ENCODE assay signal across 11 cellular contexts in the genomic region with DNA sequence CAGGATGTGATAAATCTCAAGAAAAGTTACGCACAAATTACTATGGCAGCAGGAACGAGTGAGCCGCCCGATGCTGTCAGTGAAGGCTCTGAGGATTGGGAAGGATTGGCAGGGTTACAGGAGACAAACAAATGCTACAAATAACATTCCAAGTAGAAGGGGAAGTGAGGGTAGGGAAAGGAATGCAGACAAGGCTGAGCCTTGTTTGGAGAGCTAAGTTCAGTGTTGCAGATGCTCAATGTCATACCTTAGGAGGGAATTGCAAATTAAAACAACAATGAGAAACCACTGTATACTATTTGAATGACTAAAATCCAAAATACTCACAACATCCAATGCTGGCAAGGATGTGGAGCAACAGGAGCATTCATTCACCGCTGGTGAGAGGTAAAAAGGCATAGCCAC. TPM values are rescaled to one million over a fixed set of nuclear protein-coding genes. Genes with fewer than 3 reads are reported as not detected.
DNase-seq lines count a peak whose midpoint lies in the region; ATAC-seq and TF ChIP-seq lines count a peak whose summit lies in the region.
"Had no signal": no experiment of that assay in that cellular context is flagged by ENCODE, and none has a peak within 500 bp of the region (broad histone marks: within the 10 kb centered on the region; RNA-seq: fewer than 3 reads in every experiment).

No MANE protein-coding gene starts in this region.

- no peak overlapping the region for H3K4me2 ChIP-seq in mesendoderm (ENCODE audit: low read length)

- no peak overlapping the region for H3K4ac ChIP-seq in mesendoderm (ENCODE audit: low read depth, low read length)

- H3K23ac ChIP-seq in mesendoderm (ENCODE audit: low read length): no peak overlapping the region

- H3K9me3 Mint-ChIP-seq in endothelial cell (ENCODE audit: unreplicated experiment): no peaks in the 10 kb centered on the region

- no peak overlapping the region for H3K4me3 Mint-ChIP-seq in endothelial cell (ENCODE audit: unreplicated experiment)

- H3K36me3 ChIP-seq in NT2/D1 (ENCODE audit: insufficient read depth, insufficient read length, low read length) (no peaks in the 10 kb centered on the region), mesendoderm (ENCODE audit: control insufficient read depth, insufficient read depth, low read length) (no peaks in the 10 kb centered on the region), mucosa of descending colon (ENCODE audit: low read depth) (no peaks in the 10 kb centered on the region), sigmoid colon (no peaks in the 10 kb centered on the region)
- H3K36me3 ChIP-seq: right atrium auricular region had no signal

- H3K27me3 Mint-ChIP-seq in endothelial cell (ENCODE audit: unreplicated experiment): peaks cover 1% of the 10 kb centered on the region

- H3K56ac ChIP-seq in mesendoderm (ENCODE audit: low read length): no peak overlapping the region

- H3K4me1 ChIP-seq in NT2/D1 (ENCODE audit: insufficient read depth, insufficient read length): peaks cover 3% of the 10 kb centered on the region
- H3K4me1 ChIP-seq in mesendoderm (ENCODE audit: control insufficient read depth, low read depth, low read length): no peaks in the 10 kb centered on the region
- H3K4me1 ChIP-seq in mucosa of descending colon (ENCODE audit: low read depth): no peaks in the 10 kb centered on the region
- H3K4me1 ChIP-seq in sigmoid colon: no peaks in the 10 kb centered on the region
- H3K4me1 ChIP-seq: right atrium auricular region had no signal

- no peak overlapping the region for H3K18ac ChIP-seq in mesendoderm (ENCODE audit: low read length)

- no peaks in the 10 kb centered on the region for H3K36me3 Mint-ChIP-seq in endothelial cell (ENCODE audit: low read depth, unreplicated experiment)

- no peaks in the 10 kb centered on the region for H3K79me2 ChIP-seq in mesendoderm (ENCODE audit: control insufficient read depth, insufficient read depth, low read length)

- no peak overlapping the region for H3K9ac ChIP-seq in NT2/D1 (ENCODE audit: insufficient read length, low read depth)
- H3K9ac ChIP-seq in mesendoderm (ENCODE audit: low read length): no peak overlapping the region

- no CpG with 5 or more reads among the region's 5 CpGs for WGBS in mesendoderm (ENCODE audit: extremely low coverage, insufficient coverage, low lambda C conversion rate)
- WGBS in sigmoid colon, 2 donors: 80 to 86% methylated on average over 5 of the region's 5 CpGs

- peak overlapping the region; percentile 26 for H3K27ac Mint-ChIP-seq in endothelial cell (ENCODE audit: unreplicated experiment)

- no peaks in the 10 kb centered on the region for H3K79me1 ChIP-seq in mesendoderm (ENCODE audit: low read length)

- no peak for TF ChIP-seq EP300 in sigmoid colon (IDR thresholded peaks at IDR 0.05)

- H3K27me3 ChIP-seq in NT2/D1 (ENCODE audit: insufficient read depth, insufficient read length) (no peaks in the 10 kb centered on the region), mesendoderm (ENCODE audit: insufficient read depth, low read length, poor library complexity) (no peaks in the 10 kb centered on the region), sigmoid colon (no peaks in the 10 kb centered on the region)
- H3K27me3 ChIP-seq: right atrium auricular region had no signal

- no peak overlapping the region for H2BK5ac ChIP-seq in mesendoderm (ENCODE audit: low read length)

- H2BK15ac ChIP-seq in mesendoderm (replicated peaks; ENCODE audit: low read depth): no peak overlapping the region

- no peak overlapping the region for H3K27ac ChIP-seq in mesendoderm (ENCODE audit: low read depth, low read length)
- no peak overlapping the region for H3K27ac ChIP-seq in sigmoid colon
- H3K27ac ChIP-seq: right atrium auricular region had no signal

- no peak overlapping the region for H4K8ac ChIP-seq in mesendoderm (ENCODE audit: low read depth, low read length)

- H4K5ac ChIP-seq in mesendoderm (ENCODE audit: low read length): no peak overlapping the region

- H3K4me3 ChIP-seq in NT2/D1 (ENCODE audit: insufficient read length, low read depth) (no peak overlapping the region), mesendoderm (ENCODE audit: low read length) (no peak overlapping the region), mucosa of descending colon (no peak overlapping the region), sigmoid colon (no peak overlapping the region)
- H3K4me3 ChIP-seq: right atrium auricular region had no signal

- no peak overlapping the region for H2BK120ac ChIP-seq in mesendoderm (ENCODE audit: low read depth, low read length)

- TF ChIP-seq POLR2A in sigmoid colon (IDR thresholded peaks at IDR 0.05): no peak

- peaks cover 22% of the 10 kb centered on the region for H3K9me3 ChIP-seq in NT2/D1 (ENCODE audit: insufficient read depth, low read length)
- no peaks in the 10 kb centered on the region for H3K9me3 ChIP-seq in mucosa of descending colon
- H3K9me3 ChIP-seq in sigmoid colon: no peaks in the 10 kb centered on the region
- H3K9me3 ChIP-seq: right atrium auricular region had no signal

- H3K4me1 Mint-ChIP-seq in endothelial cell (ENCODE audit: unreplicated experiment): peaks cover 9% of the 10 kb centered on the region

- intact Hi-C loops in mucosa of descending colon (cut with DNase I, micrococcal nuclease): loop anchor here in 1 of 2 donors (5.0 kb wide), 1 partner anchor 111 kb away; no protein-coding TSS in a partner anchor
- intact Hi-C loops in sigmoid colon (cut with DNase I): loop anchor here (5.0 kb wide), 1 partner anchor 111 kb away; no protein-coding TSS in a partner anchor

- ATAC-seq in mucosa of descending colon: no peak

- no peak for TF ChIP-seq CTCF in endothelial cell (IDR thresholded peaks at IDR 0.05; ENCODE audit: unreplicated experiment)
- no peak for TF ChIP-seq CTCF in mucosa of descending colon (IDR thresholded peaks at IDR 0.05)
- no peak for TF ChIP-seq CTCF in sigmoid colon (IDR thresholded peaks at IDR 0.05)

- no peak overlapping the region for H2AK5ac ChIP-seq in mesendoderm (ENCODE audit: low read length)

- DNase-seq in CD1c-positive myeloid dendritic cell (ENCODE audit: extremely low spot score) (peak; percentile 38), NT2/D1 (ENCODE audit: low read depth, low spot score) (peak; percentile 80), endothelial cell (ENCODE audit: low spot score) (no peak), mesendoderm (peak; percentile 83), GF-D8 (lab: John Stamatoyannopoulos, UW) (no peak), mucosa of descending colon (no peak), sigmoid colon (no peak)
- no peak for DNase-seq in activated CD4-positive, alpha-beta T cell treated with anti-CD3 and anti-CD28 coated beads, Interleukin-2, amount 50 U/mL, for 1 hour
- DNase-seq: activated effector memory CD4-positive, alpha-beta T cell treated with anti-CD3 and anti-CD28 coated beads, Interleukin-2, amount 50 U/mL, for 16 hours; effector CD8-positive, alpha-beta T cell had no signal

RNA-seq across cellular contexts. Expression of gene CLEC9A, which starts 1.3 kb away (rescaled TPM):
- not detected for total RNA-seq in endothelial cell (ENCODE audit: unreplicated experiment)
- polyA plus RNA-seq in mesendoderm (2013, experiment 1 of 2): not detected
- polyA plus RNA-seq in mesendoderm (2013, experiment 2 of 2): not detected
- under 1 TPM in 2 of 3 donors, not detected in 1; 0.39 to 0.47 TPM for total RNA-seq in mucosa of descending colon
- total RNA-seq in sigmoid colon: not detected
- 1 to 10 TPM in 1 of 3 donors, under 1 TPM in 1, not detected in 1; 0.46 to 1.5 TPM for polyA plus RNA-seq in sigmoid colon
- total RNA-seq: right atrium auricular region had no signal

RNA-seq across cellular contexts. Expression of gene CLEC12B, which starts 21.3 kb away (rescaled TPM):
- not detected for total RNA-seq in endothelial cell (ENCODE audit: unreplicated experiment)
- not detected for polyA plus RNA-seq in mesendoderm (2013, experiment 1 of 2)
- polyA plus RNA-seq in mesendoderm (2013, experiment 2 of 2): not detected
- not detected for total RNA-seq in mucosa of descending colon
- total RNA-seq in sigmoid colon: not detected
- under 1 TPM in 1 of 3 donors, not detected in 2; 0.12 TPM for polyA plus RNA-seq in sigmoid colon
- total RNA-seq: right atrium auricular region had no signal

RNA-seq across cellular contexts. Expression of gene CLEC1B, which starts 32.9 kb away (rescaled TPM):
- not detected for total RNA-seq in endothelial cell (ENCODE audit: unreplicated experiment)
- not detected for polyA plus RNA-seq in mesendoderm (2013, experiment 1 of 2)
- not detected for polyA plus RNA-seq in mesendoderm (2013, experiment 2 of 2)
- total RNA-seq in mucosa of descending colon: not detected
- total RNA-seq in sigmoid colon: not detected
- not detected for polyA plus RNA-seq in sigmoid colon
- total RNA-seq: right atrium auricular region had no signal

Comparison
In these comparisons a context has a peak if more than half of its experiments do, and no peak if none do; other contexts are left out.
1. DNase-seq: peak in CD1c-positive myeloid dendritic cell (single experiment), NT2/D1 (single experiment) and mesendoderm (single experiment); none in endothelial cell (single experiment), GF-D8 (single experiment), activated CD4-positive, alpha-beta T cell treated with anti-CD3 and anti-CD28 coated beads, Interleukin-2, amount 50 U/mL, for 1 hour (single experiment), mucosa of descending colon (0 of 3) and sigmoid colon (single experiment).